ENCODE assay signal across 1 cellular context in the genomic region with DNA sequence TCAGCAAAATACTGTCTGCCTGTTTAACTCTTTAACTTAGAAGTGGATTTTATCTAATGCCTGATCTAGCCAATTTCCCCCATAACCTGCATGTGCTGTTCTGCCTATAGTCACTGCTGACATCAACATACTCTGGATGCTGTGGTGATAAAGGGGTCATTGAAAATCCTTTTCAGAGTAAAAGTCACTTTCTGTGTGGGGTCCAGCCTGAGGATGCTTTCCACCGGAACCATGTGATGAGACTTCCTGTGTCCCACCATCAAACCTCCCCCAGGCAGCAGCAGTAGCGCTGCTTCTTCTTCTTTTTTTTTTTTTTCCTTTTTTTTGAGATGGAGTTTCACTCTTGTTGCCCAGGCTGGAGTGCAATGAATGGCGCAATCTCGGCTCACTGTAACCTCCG.
TF ChIP-seq lines count a peak whose summit lies in the region.

No MANE protein-coding gene starts in this region.

TF ChIP-seq in WTC11, 78 proteins besides CTCF, POLR2A, EP300 and RAD21:
- TF ChIP-seq, protein P1, sequence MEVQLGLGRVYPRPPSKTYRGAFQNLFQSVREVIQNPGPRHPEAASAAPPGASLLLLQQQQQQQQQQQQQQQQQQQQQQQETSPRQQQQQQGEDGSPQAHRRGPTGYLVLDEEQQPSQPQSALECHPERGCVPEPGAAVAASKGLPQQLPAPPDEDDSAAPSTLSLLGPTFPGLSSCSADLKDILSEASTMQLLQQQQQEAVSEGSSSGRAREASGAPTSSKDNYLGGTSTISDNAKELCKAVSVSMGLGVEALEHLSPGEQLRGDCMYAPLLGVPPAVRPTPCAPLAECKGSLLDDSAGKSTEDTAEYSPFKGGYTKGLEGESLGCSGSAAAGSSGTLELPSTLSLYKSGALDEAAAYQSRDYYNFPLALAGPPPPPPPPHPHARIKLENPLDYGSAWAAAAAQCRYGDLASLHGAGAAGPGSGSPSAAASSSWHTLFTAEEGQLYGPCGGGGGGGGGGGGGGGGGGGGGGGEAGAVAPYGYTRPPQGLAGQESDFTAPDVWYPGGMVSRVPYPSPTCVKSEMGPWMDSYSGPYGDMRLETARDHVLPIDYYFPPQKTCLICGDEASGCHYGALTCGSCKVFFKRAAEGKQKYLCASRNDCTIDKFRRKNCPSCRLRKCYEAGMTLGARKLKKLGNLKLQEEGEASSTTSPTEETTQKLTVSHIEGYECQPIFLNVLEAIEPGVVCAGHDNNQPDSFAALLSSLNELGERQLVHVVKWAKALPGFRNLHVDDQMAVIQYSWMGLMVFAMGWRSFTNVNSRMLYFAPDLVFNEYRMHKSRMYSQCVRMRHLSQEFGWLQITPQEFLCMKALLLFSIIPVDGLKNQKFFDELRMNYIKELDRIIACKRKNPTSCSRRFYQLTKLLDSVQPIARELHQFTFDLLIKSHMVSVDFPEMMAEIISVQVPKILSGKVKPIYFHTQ (CRISPR knock-in tag; IDR thresholded peaks at IDR 0.05), result no peak
- TF ChIP-seq MAX (CRISPR knock-in tag; IDR thresholded peaks at IDR 0.05) (no peak), ATF3 (CRISPR knock-in tag; conservative IDR thresholded peaks at IDR 0.05) (no peak), MLX (CRISPR knock-in tag; IDR thresholded peaks at IDR 0.05) (no peak), IRF2 (CRISPR knock-in tag; IDR thresholded peaks at IDR 0.05; ENCODE audit: borderline replicate concordance, low read depth) (no peak), MXD4 (CRISPR knock-in tag; IDR thresholded peaks at IDR 0.05; ENCODE audit: borderline replicate concordance) (no peak), GTF2I (CRISPR knock-in tag; conservative IDR thresholded peaks at IDR 0.05) (no peak), NFE2L1 (CRISPR knock-in tag; IDR thresholded peaks at IDR 0.05) (no peak)
- TF ChIP-seq, protein P2, sequence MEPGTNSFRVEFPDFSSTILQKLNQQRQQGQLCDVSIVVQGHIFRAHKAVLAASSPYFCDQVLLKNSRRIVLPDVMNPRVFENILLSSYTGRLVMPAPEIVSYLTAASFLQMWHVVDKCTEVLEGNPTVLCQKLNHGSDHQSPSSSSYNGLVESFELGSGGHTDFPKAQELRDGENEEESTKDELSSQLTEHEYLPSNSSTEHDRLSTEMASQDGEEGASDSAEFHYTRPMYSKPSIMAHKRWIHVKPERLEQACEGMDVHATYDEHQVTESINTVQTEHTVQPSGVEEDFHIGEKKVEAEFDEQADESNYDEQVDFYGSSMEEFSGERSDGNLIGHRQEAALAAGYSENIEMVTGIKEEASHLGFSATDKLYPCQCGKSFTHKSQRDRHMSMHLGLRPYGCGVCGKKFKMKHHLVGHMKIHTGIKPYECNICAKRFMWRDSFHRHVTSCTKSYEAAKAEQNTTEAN (CRISPR knock-in tag; IDR thresholded peaks at IDR 0.05), result no peak
